ENCODE assay signal across 7 cellular contexts in the genomic region with DNA sequence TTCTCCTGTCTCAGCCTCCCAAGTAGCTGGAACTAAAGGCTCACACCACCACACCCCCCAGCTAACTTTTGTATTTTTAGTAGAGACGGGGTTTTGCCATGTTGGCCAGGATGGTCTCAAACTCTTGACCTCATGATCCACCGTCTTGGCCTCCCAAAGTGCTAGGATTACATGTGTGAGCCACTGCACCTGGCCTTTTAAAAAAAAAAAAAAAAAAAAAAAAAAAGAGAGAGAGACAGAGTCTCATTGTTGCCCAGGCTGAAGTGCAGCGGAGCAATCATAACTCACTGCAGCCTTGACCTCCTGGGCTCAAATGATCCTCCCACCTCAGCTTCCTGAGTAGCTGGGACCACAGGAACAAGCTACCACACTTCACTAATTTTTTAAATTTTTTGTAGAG. TPM values are rescaled to one million over a fixed set of nuclear protein-coding genes. Genes with fewer than 3 reads are reported as not detected.
"Had no signal": no experiment of that assay in that cellular context is flagged by ENCODE, and none has a peak within 500 bp of the region (broad histone marks: within the 10 kb centered on the region; RNA-seq: fewer than 3 reads in every experiment).

No MANE protein-coding gene starts in this region.

RNA-seq across cellular contexts. Expression of a gene that starts 5.3 kb away (rescaled TPM):
- total RNA-seq: HT1080, K562, LHCN-M2, SK-MEL-5 had no signal
- polyA plus RNA-seq: IgD-negative memory B cell, K562, SK-N-SH had no signal

RNA-seq across cellular contexts. Expression of a gene that starts 59.4 kb away (rescaled TPM):
- total RNA-seq: K562, LHCN-M2, NCI-H460, SK-MEL-5 had no signal
- polyA plus RNA-seq: IgD-negative memory B cell had no signal
